Comparison of ENCODE assay signal across 20 cellular contexts in genomic region chr5:175582697-175583096, GRCh38.
DNase-seq lines count a peak whose midpoint lies in the region; ATAC-seq and TF ChIP-seq lines count a peak whose summit lies in the region.
"Had no signal": no experiment of that assay in that cellular context is flagged by ENCODE, and none has a peak within 500 bp of the region (broad histone marks: within the 10 kb centered on the region; RNA-seq: fewer than 3 reads in every experiment).

No MANE protein-coding gene starts in this region.

- intact Hi-C loops in natural killer cell (cut with micrococcal nuclease) = no loop called here

- DNase-seq in M059J (ENCODE audit: low read depth) (peak; percentile 26), RWPE1 (ENCODE audit: low spot score) (peak; percentile 77), epithelial cell of esophagus (ENCODE audit: low read depth) (peak; percentile 76), putamen (ENCODE audit: low spot score) (peak; percentile 54), COLO668 (lab: John Stamatoyannopoulos, UW; ENCODE audit: unreplicated experiment) (no peak), natural killer cell (no peak), NCI-H748 (lab: John Stamatoyannopoulos, UW; ENCODE audit: unreplicated experiment) (no peak)
- DNase-seq: CD4-positive, CD25-positive, alpha-beta regulatory T cell; COR-L47; DMS79 treated with DMSO at 0.1 percent for 48 hours; NCI-H1105; NCI-H146; NCI-H2029; NCI-H2227 treated with DMSO at 0.1 percent for 48 hours; NCI-H510A; NCI-H82 had no signal

- peaks cover 0 to 2% of the 10 kb centered on the region in 2 donors for H3K9me3 Mint-ChIP-seq in natural killer cell

- ATAC-seq in natural killer cell = no peak
- ATAC-seq: GM12878, Panc1, Right ventricle myocardium inferior had no signal

- no peak for TF ChIP-seq CTCF in RWPE1 (conservative IDR thresholded peaks at IDR 0.05; ENCODE audit: low read depth)
- TF ChIP-seq CTCF in epithelial cell of esophagus (IDR thresholded peaks at IDR 0.05; ENCODE audit: insufficient read depth, low read depth, low read length, missing control alignments) = no peak
- no peak for TF ChIP-seq CTCF in natural killer cell (IDR thresholded peaks at IDR 0.05)

- H3K27ac ChIP-seq in RWPE1 = no peak overlapping the region
- H3K27ac ChIP-seq: SJSA1 had no signal

- H3K27me3 Mint-ChIP-seq in natural killer cell (ENCODE audit: low read depth in 2 of 2) = peaks cover 9 to 10% of the 10 kb centered on the region in 2 donors

- H3K4me1 Mint-ChIP-seq in natural killer cell = no peaks in the 10 kb centered on the region

- no peak overlapping the region for H3K4me3 Mint-ChIP-seq in natural killer cell
- H3K4me3 Mint-ChIP-seq: CD4-positive, CD25-positive, alpha-beta regulatory T cell had no signal

- H3K36me3 Mint-ChIP-seq in natural killer cell = no peaks in the 10 kb centered on the region
- H3K36me3 Mint-ChIP-seq: CD4-positive, CD25-positive, alpha-beta regulatory T cell had no signal

- H3K4me3 ChIP-seq in epithelial cell of esophagus (ENCODE audit: low read length) = no peak overlapping the region
- H3K4me3 ChIP-seq: GM12878, SJSA1 had no signal

- CTCF ChIA-PET in RWPE1 (lab: Yijun Ruan, JAX) = no interaction called here

- POLR2A ChIA-PET in RWPE1 (lab: Yijun Ruan, JAX; ENCODE audit: low non-redundant PET) = no interaction called here

- H3K27ac Mint-ChIP-seq in natural killer cell = no peak overlapping the region
- H3K27ac Mint-ChIP-seq: CD4-positive, CD25-positive, alpha-beta regulatory T cell had no signal

Comparison
In these comparisons a context has a peak if more than half of its experiments do, and no peak if none do; other contexts are left out.
1. DNase-seq: peak in M059J (single experiment), RWPE1 (single experiment), epithelial cell of esophagus (single experiment) and putamen (single experiment); none in COLO668 (single experiment), natural killer cell (single experiment) and NCI-H748 (single experiment).